14 cellular contexts compared by ENCODE assay signal in the genomic region with DNA sequence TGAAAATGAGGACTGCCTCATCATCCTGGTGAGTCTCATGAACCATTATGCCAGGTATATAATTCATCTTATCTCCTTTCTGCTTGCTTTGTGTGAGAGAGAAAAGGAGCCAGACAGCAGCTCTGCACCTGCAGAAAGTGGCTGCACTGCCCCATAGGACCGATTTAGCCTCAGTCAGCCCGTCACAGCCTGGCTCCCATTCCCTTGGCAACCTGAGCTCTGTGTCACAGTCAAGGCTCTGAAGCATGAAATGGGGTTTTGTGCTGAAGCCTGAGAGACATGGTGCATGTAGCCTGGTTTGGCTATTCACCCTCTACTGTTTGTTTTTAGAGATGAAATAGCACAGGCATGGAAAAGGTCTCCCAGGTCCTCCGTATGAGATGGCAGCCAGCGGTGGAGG.
A peak's percentile ranks its signal among the peaks of the same experiment; 100 is the strongest.
DNase-seq lines count a peak whose midpoint lies in the region; ATAC-seq and TF ChIP-seq lines count a peak whose summit lies in the region.
"Had no signal": no experiment of that assay in that cellular context is flagged by ENCODE, and none has a peak within 500 bp of the region (broad histone marks: within the 10 kb centered on the region; RNA-seq: fewer than 3 reads in every experiment).

No MANE protein-coding gene starts in this region.

- no peak overlapping the region for H3K4me3 Mint-ChIP-seq in activated CD4-positive, alpha-beta memory T cell treated with anti-CD3 and anti-CD28 coated beads for 36 hours

- H3K9me3 Mint-ChIP-seq in activated CD4-positive, alpha-beta memory T cell treated with anti-CD3 and anti-CD28 coated beads for 36 hours, result no peaks in the 10 kb centered on the region

- H3K4me1 Mint-ChIP-seq in activated CD4-positive, alpha-beta memory T cell treated with anti-CD3 and anti-CD28 coated beads for 36 hours (ENCODE audit: low read depth), result no peaks in the 10 kb centered on the region

- no peak overlapping the region for H2AFZ ChIP-seq in SU-DHL-6 (ENCODE audit: low read depth, low read length, severe bottlenecking)

- CTCF ChIA-PET in activated CD4-positive, alpha-beta memory T cell treated with anti-CD3 and anti-CD28 coated beads for 36 hours (lab: Charles Lee), result no interaction called here

- DNase-seq in COLO668 (lab: John Stamatoyannopoulos, UW; ENCODE audit: unreplicated experiment) (peak; percentile 64), gastrocnemius medialis (no peak), GM03348 (ENCODE audit: low spot score) (no peak), erythroblast (lab: John Stamatoyannopoulos, UW) (no peak)
- DNase-seq in activated CD4-positive, alpha-beta memory T cell treated with anti-CD3 and anti-CD28 coated beads for 36 hours, result no peak
- DNase-seq: OCI-M1, T1000 had no signal

- H3K9ac ChIP-seq in SU-DHL-6 (ENCODE audit: low read length), result no peak overlapping the region

- H3K79me2 ChIP-seq in SU-DHL-6 (ENCODE audit: insufficient read depth, low read length), result no peaks in the 10 kb centered on the region

- intact Hi-C loops in gastrocnemius medialis (cut with DNase I; ENCODE audit: low total_unique reads), result no loop called here
- intact Hi-C loops in activated CD4-positive, alpha-beta memory T cell treated with anti-CD3 and anti-CD28 coated beads for 36 hours (cut with micrococcal nuclease), result no loop called here

- H3K27me3 ChIP-seq in SU-DHL-6 (ENCODE audit: low read length) (no peaks in the 10 kb centered on the region), gastrocnemius medialis (no peaks in the 10 kb centered on the region)
- H3K27me3 ChIP-seq: adrenal gland, dorsolateral prefrontal cortex, gastroesophageal sphincter, suprapubic skin had no signal

- peak overlapping the region; percentile 10 for H3K4me2 ChIP-seq in SU-DHL-6 (ENCODE audit: low read depth, low read length, poor library complexity, severe bottlenecking)

- in situ Hi-C loops in gastrocnemius medialis (cut with MboI; ENCODE audit: low sequenced_read_pairs in 4 of 4), result no loop called here

- no peaks in the 10 kb centered on the region for H3K27me3 Mint-ChIP-seq in activated CD4-positive, alpha-beta memory T cell treated with anti-CD3 and anti-CD28 coated beads for 36 hours

- ATAC-seq in GM19463 (IDR thresholded peaks at IDR 0.05; ENCODE audit: unreplicated experiment), result peak; percentile 74
- ATAC-seq in HG03575 (IDR thresholded peaks at IDR 0.05; ENCODE audit: extremely low read depth, insufficient number of reproducible peaks, low FRiP score, unreplicated experiment), result peak; percentile 85
- ATAC-seq in gastrocnemius medialis, result no peak
- ATAC-seq: gastroesophageal sphincter had no signal

- H3K4me3 ChIP-seq in SU-DHL-6 (ENCODE audit: insufficient read depth, low read length, poor library complexity, severe bottlenecking), result no peak overlapping the region
- H3K4me3 ChIP-seq in gastrocnemius medialis, result no peak overlapping the region
- H3K4me3 ChIP-seq: adrenal gland, dorsolateral prefrontal cortex, gastroesophageal sphincter, suprapubic skin had no signal

- H3K36me3 ChIP-seq in SU-DHL-6 (ENCODE audit: low read length), result no peaks in the 10 kb centered on the region
- H3K36me3 ChIP-seq in gastrocnemius medialis, result no peaks in the 10 kb centered on the region
- H3K36me3 ChIP-seq: adrenal gland, gastroesophageal sphincter, suprapubic skin had no signal

- H3K27ac ChIP-seq in SU-DHL-6 (ENCODE audit: low read depth, low read length) (no peak overlapping the region), gastrocnemius medialis (no peak overlapping the region)
- H3K27ac ChIP-seq: adrenal gland, dorsolateral prefrontal cortex, gastroesophageal sphincter, suprapubic skin had no signal

- H3K9me2 ChIP-seq in SU-DHL-6 (replicated peaks; ENCODE audit: insufficient read depth, low read length), result no peaks in the 10 kb centered on the region

- POLR2A ChIA-PET in activated CD4-positive, alpha-beta memory T cell treated with anti-CD3 and anti-CD28 coated beads for 36 hours (lab: Charles Lee), result no interaction called here

- no peaks in the 10 kb centered on the region for H3K4me1 ChIP-seq in gastrocnemius medialis
- H3K4me1 ChIP-seq: adrenal gland, gastroesophageal sphincter, suprapubic skin had no signal

- TF ChIP-seq POLR2A in gastrocnemius medialis (IDR thresholded peaks at IDR 0.05) (no peak), erythroblast (IDR thresholded peaks at IDR 0.05; ENCODE audit: low read length) (no peak)

- H3F3A ChIP-seq in SU-DHL-6 (ENCODE audit: insufficient read depth), result no peaks in the 10 kb centered on the region

- H3K9me3 ChIP-seq in SU-DHL-6 (ENCODE audit: insufficient read depth, low read length) (no peaks in the 10 kb centered on the region), gastrocnemius medialis (no peaks in the 10 kb centered on the region)
- H3K9me3 ChIP-seq: adrenal gland, gastroesophageal sphincter, suprapubic skin had no signal

- H3K36me3 Mint-ChIP-seq in activated CD4-positive, alpha-beta memory T cell treated with anti-CD3 and anti-CD28 coated beads for 36 hours, result no peaks in the 10 kb centered on the region

- no peaks in the 10 kb centered on the region for H4K20me1 ChIP-seq in SU-DHL-6 (ENCODE audit: low read depth, low read length)

- TF ChIP-seq CTCF in SU-DHL-6 (IDR thresholded peaks at IDR 0.05; ENCODE audit: insufficient read depth, low read length, poor library complexity, severe bottlenecking), result no peak
- TF ChIP-seq CTCF in gastrocnemius medialis (IDR thresholded peaks at IDR 0.05 in 4 of 5, conservative IDR thresholded peaks at IDR 0.05 in 1 of 5), result no peak

- H3K27ac Mint-ChIP-seq in activated CD4-positive, alpha-beta memory T cell treated with anti-CD3 and anti-CD28 coated beads for 36 hours, result no peak overlapping the region

Comparison
In these comparisons a context has a peak if more than half of its experiments do, and no peak if none do; other contexts are left out.
1. ATAC-seq: peak in GM19463 (single experiment) and HG03575 (single experiment); none in gastrocnemius medialis (0 of 2).